In genomic region chr12:111436811-111437210, GRCh38 we compare ENCODE assay signal across 12 cellular contexts. TPM values are rescaled to one million over a fixed set of nuclear protein-coding genes. Genes with fewer than 3 reads are reported as not detected.
DNase-seq lines count a peak whose midpoint lies in the region; ATAC-seq and TF ChIP-seq lines count a peak whose summit lies in the region.
"Had no signal": no experiment of that assay in that cellular context is flagged by ENCODE, and none has a peak within 500 bp of the region (broad histone marks: within the 10 kb centered on the region; RNA-seq: fewer than 3 reads in every experiment).

No MANE protein-coding gene starts in this region.

- H3K4me1 Mint-ChIP-seq in activated naive CD8-positive, alpha-beta T cell (ENCODE audit: low read depth) = peaks cover 95% of the 10 kb centered on the region

- DNase-seq in Right ventricle myocardium superior (peak; percentile 13), left ventricle myocardium superior (no peak), tibial nerve (ENCODE audit: low spot score in 2 of 2) (no peak), NCI-H1417 treated with DMSO at 0.1 percent for 48 hours (lab: John Stamatoyannopoulos, UW) (no peak), superior temporal gyrus (ENCODE audit: extremely low spot score) (no peak), Karpas-422 (no peak)
- DNase-seq: activated CD4-positive, alpha-beta T cell treated with anti-CD3 and anti-CD28 coated beads for 4 hours; AML-193; anterior cingulate cortex; NCI-H510A had no signal

- no peak overlapping the region for H3K9ac ChIP-seq in liver (ENCODE audit: low read depth in 1 of 2, low read length in 2 of 2)
- H3K9ac ChIP-seq in Karpas-422 (ENCODE audit: low read length) = no peak overlapping the region

- H3K27me3 Mint-ChIP-seq in activated naive CD8-positive, alpha-beta T cell = no peaks in the 10 kb centered on the region

- TF ChIP-seq POLR2A in tibial nerve (IDR thresholded peaks at IDR 0.05) = no peak

- 79% methylated on average over 4 of the region's 4 CpGs for WGBS in liver
- WGBS in tibial nerve, 2 donors = 71 to 77% methylated on average over 4 of the region's 4 CpGs

- H3K4me1 ChIP-seq in liver (ENCODE audit: control insufficient read depth in 4 of 4, insufficient read depth in 4 of 4, low read length in 3 of 4) (peaks cover 16 to 45% (median 30%) of the 10 kb centered on the region in 4 donors), tibial nerve (peaks cover 0 to 92% (median 31%) of the 10 kb centered on the region in 4 donors), Karpas-422 (ENCODE audit: low read length) (peaks cover 23% of the 10 kb centered on the region)

- H2AFZ ChIP-seq in Karpas-422 (ENCODE audit: low read length) = no peak overlapping the region

- no peak overlapping the region for H3K4me3 ChIP-seq in liver (ENCODE audit: low read depth in 1 of 3, low read length in 3 of 3)
- no peak overlapping the region for H3K4me3 ChIP-seq in tibial nerve
- H3K4me3 ChIP-seq in Karpas-422 (ENCODE audit: low read length) = no peak overlapping the region

- H3K9me3 Mint-ChIP-seq in activated naive CD8-positive, alpha-beta T cell (ENCODE audit: low read depth) = no peaks in the 10 kb centered on the region

- no peak for TF ChIP-seq RAD21 in liver (IDR thresholded peaks at IDR 0.05)

- TF ChIP-seq CTCF in liver (IDR thresholded peaks at IDR 0.05; ENCODE audit: low read depth, low read length, missing input control) (no peak), tibial nerve (IDR thresholded peaks at IDR 0.05) (no peak)

- H3K36me3 Mint-ChIP-seq in activated naive CD8-positive, alpha-beta T cell = peaks cover 6% of the 10 kb centered on the region

- peak overlapping the region; percentile 92 to 94 for H3K27ac ChIP-seq in liver (ENCODE audit: low read depth in 1 of 2, low read length in 2 of 2)
- peak overlapping the region in 3 of 4 donors; percentile 39 to 72 (median 66) for H3K27ac ChIP-seq in tibial nerve
- no peak overlapping the region for H3K27ac ChIP-seq in Karpas-422 (ENCODE audit: low read length)

- intact Hi-C loops in Right ventricle myocardium superior (cut with DNase I) = no loop called here
- intact Hi-C loops in left ventricle myocardium superior (cut with micrococcal nuclease) = no loop called here

- peak overlapping the region; percentile 58 for H3K4me3 Mint-ChIP-seq in activated naive CD8-positive, alpha-beta T cell

- no peaks in the 10 kb centered on the region for H3K9me2 ChIP-seq in Karpas-422 (replicated peaks; ENCODE audit: insufficient read depth, low read length)

- H3K27me3 ChIP-seq in liver (ENCODE audit: control insufficient read depth in 4 of 4, insufficient read depth in 4 of 4, low read length in 3 of 4) (no peaks in the 10 kb centered on the region), tibial nerve (no peaks in the 10 kb centered on the region), Karpas-422 (ENCODE audit: low read length) (no peaks in the 10 kb centered on the region)

- H3K9me3 ChIP-seq in liver (ENCODE audit: control insufficient read depth in 4 of 4, low read length in 3 of 4) = no peaks in the 10 kb centered on the region
- no peaks in the 10 kb centered on the region for H3K9me3 ChIP-seq in tibial nerve
- no peaks in the 10 kb centered on the region for H3K9me3 ChIP-seq in Karpas-422 (ENCODE audit: low read length)

- ATAC-seq in Right ventricle myocardium superior (ENCODE audit: poor library complexity) (no peak), left ventricle myocardium superior (no peak)

- no peaks in the 10 kb centered on the region for H3K36me3 ChIP-seq in liver (ENCODE audit: control insufficient read depth in 4 of 4, insufficient read depth in 3 of 4, low read depth in 1 of 4, low read length in 3 of 4)
- H3K36me3 ChIP-seq in tibial nerve = no peaks in the 10 kb centered on the region
- H3K36me3 ChIP-seq in Karpas-422 (ENCODE audit: insufficient read depth, low read length) = no peaks in the 10 kb centered on the region

- TF ChIP-seq EP300 in tibial nerve (IDR thresholded peaks at IDR 0.05) = no peak

- no peaks in the 10 kb centered on the region for H4K20me1 ChIP-seq in Karpas-422 (ENCODE audit: insufficient read depth, low read depth, low read length)

- peaks cover 85% of the 10 kb centered on the region for H3K79me2 ChIP-seq in Karpas-422 (ENCODE audit: low read length)

- H3K4me2 ChIP-seq in Karpas-422 (ENCODE audit: low read depth, low read length, poor library complexity, severe bottlenecking) = no peak overlapping the region

- H3K27ac Mint-ChIP-seq in activated naive CD8-positive, alpha-beta T cell = peak overlapping the region; percentile 97

TF ChIP-seq in liver, 16 proteins besides CTCF, POLR2A, EP300 and RAD21:
- no peak for TF ChIP-seq REST (IDR thresholded peaks at IDR 0.05)
- TF ChIP-seq HNF4G (IDR thresholded peaks at IDR 0.05) = no peak
- no peak for TF ChIP-seq ZBTB33 (IDR thresholded peaks at IDR 0.05)
- TF ChIP-seq EGR1 (IDR thresholded peaks at IDR 0.05; ENCODE audit: low read depth in 2 of 2) = no peak

RNA-seq across cellular contexts. Expression of gene SH2B3, which starts 31.1 kb away (rescaled TPM):
- total RNA-seq in Right ventricle myocardium superior (42.8 TPM), left ventricle myocardium superior (45.1 TPM), liver (10 to 100 TPM; 10.7 to 18.7 TPM), tibial nerve (10 to 100 TPM; 21.4 to 79.8 (median 36.3) TPM)
- polyA plus RNA-seq in liver = 1 to 10 TPM; 4.4 to 6.9 TPM
- 16.7 and 20.8 TPM in 2 replicates for total RNA-seq in Karpas-422 (2014; rRNA removed; shearing (Covaris generic); ENCODE audit: low replicate concordance)
